ENCODE assay signal across 8 cellular contexts in genomic region chr2:231563378-231563961, GRCh38. TPM values are rescaled to one million over a fixed set of nuclear protein-coding genes. Genes with fewer than 3 reads are reported as not detected.
DNase-seq lines count a peak whose midpoint lies in the region; ATAC-seq and TF ChIP-seq lines count a peak whose summit lies in the region.

No MANE protein-coding gene starts in this region.

- WGBS in aorta, 2 donors = 10 to 15% methylated on average over 3 of the region's 3 CpGs

- H3K4me1 ChIP-seq in mucosa of descending colon (ENCODE audit: low read depth) = no peaks in the 10 kb centered on the region
- no peaks in the 10 kb centered on the region for H3K4me1 ChIP-seq in aorta (ENCODE audit: control insufficient read depth in 1 of 2, insufficient read depth in 2 of 2, low read length in 2 of 2)

- DNase-seq in activated CD8-positive, alpha-beta memory T cell treated with anti-CD3 and anti-CD28 coated beads, Interleukin-2, amount 10 ng/mL, durations not matched to agents 7 days and 5 days = peak; percentile 58
- DNase-seq in activated CD8-positive, alpha-beta memory T cell treated with anti-CD3 and anti-CD28 coated beads, Interleukin-2, amount 50 U/mL, for 4 hours = no peak
- peak; percentile 30 for DNase-seq in LoVo (ENCODE audit: low spot score)
- peak; percentile 25 for DNase-seq in T-helper 2 cell treated with Interferon-gamma antibody and Interleukin-4, amounts not matched to agents 5 μg/mL and 100 μg/mL, for 36 hours (ENCODE audit: low spot score)
- DNase-seq in epidermal melanocyte (ENCODE audit: insufficient read length, low spot score) = peak; percentile 74
- DNase-seq in mucosa of descending colon = peak in 2 of 3 donors; percentile 42 to 47
- peak; percentile 60 to 79 for DNase-seq in aorta
- no peak for DNase-seq in NCI-H1105 treated with DMSO at 0.1 percent for 48 hours (lab: John Stamatoyannopoulos, UW)

- H3K36me3 Mint-ChIP-seq in activated CD8-positive, alpha-beta memory T cell treated with anti-CD3 and anti-CD28 coated beads, Interleukin-2, amount 10 ng/mL, durations not matched to agents 7 days and 5 days = no peaks in the 10 kb centered on the region
- H3K36me3 Mint-ChIP-seq in T-helper 2 cell treated with Interferon-gamma antibody and Interleukin-4, amounts not matched to agents 5 μg/mL and 100 μg/mL, for 36 hours (ENCODE audit: low read depth) = no peaks in the 10 kb centered on the region

- no peak for TF ChIP-seq CTCF in mucosa of descending colon (IDR thresholded peaks at IDR 0.05)

- no peaks in the 10 kb centered on the region for H3K27me3 ChIP-seq in aorta (ENCODE audit: control insufficient read depth in 1 of 2, insufficient read depth in 2 of 2, low read length in 1 of 2)

- intact Hi-C loops in mucosa of descending colon (cut with DNase I, micrococcal nuclease) (no loop called here), aorta (cut with DNase I) (loop anchor here (1.0 to 2.0 kb wide), 2 partner anchors 37 to 38 kb away; no protein-coding TSS in a partner anchor)

- peaks cover 4% of the 10 kb centered on the region for H3K4me1 Mint-ChIP-seq in activated CD8-positive, alpha-beta memory T cell treated with anti-CD3 and anti-CD28 coated beads, Interleukin-2, amount 10 ng/mL, durations not matched to agents 7 days and 5 days
- H3K4me1 Mint-ChIP-seq in T-helper 2 cell treated with Interferon-gamma antibody and Interleukin-4, amounts not matched to agents 5 μg/mL and 100 μg/mL, for 36 hours (ENCODE audit: low read depth) = peaks cover 1% of the 10 kb centered on the region

- peaks cover 2% of the 10 kb centered on the region for H3K27me3 Mint-ChIP-seq in activated CD8-positive, alpha-beta memory T cell treated with anti-CD3 and anti-CD28 coated beads, Interleukin-2, amount 10 ng/mL, durations not matched to agents 7 days and 5 days
- peaks cover 2% of the 10 kb centered on the region for H3K27me3 Mint-ChIP-seq in T-helper 2 cell treated with Interferon-gamma antibody and Interleukin-4, amounts not matched to agents 5 μg/mL and 100 μg/mL, for 36 hours (ENCODE audit: low read depth)

- H3K27ac ChIP-seq in aorta (ENCODE audit: low read depth in 1 of 2, low read length in 2 of 2) = no peak overlapping the region

- no peak overlapping the region for H3K27ac Mint-ChIP-seq in activated CD8-positive, alpha-beta memory T cell treated with anti-CD3 and anti-CD28 coated beads, Interleukin-2, amount 10 ng/mL, durations not matched to agents 7 days and 5 days
- no peak overlapping the region for H3K27ac Mint-ChIP-seq in T-helper 2 cell treated with Interferon-gamma antibody and Interleukin-4, amounts not matched to agents 5 μg/mL and 100 μg/mL, for 36 hours

- H3K9me3 ChIP-seq in mucosa of descending colon (no peaks in the 10 kb centered on the region), aorta (ENCODE audit: control insufficient read depth, low read length) (no peaks in the 10 kb centered on the region)

- CTCF ChIA-PET in activated CD8-positive, alpha-beta memory T cell treated with anti-CD3 and anti-CD28 coated beads, Interleukin-2, amount 10 ng/mL, durations not matched to agents 7 days and 5 days (lab: Charles Lee) = interaction anchor here (0.6 to 10.1 kb wide), 10 partner anchors 13 to 151 kb away, joined by 3 to 95 read pairs (median 4); partner anchors contain the start of gene NMUR1

- H3K4me3 ChIP-seq in mucosa of descending colon (no peak overlapping the region), aorta (ENCODE audit: low read length in 2 of 2) (no peak overlapping the region)

- H3K36me3 ChIP-seq in mucosa of descending colon (ENCODE audit: low read depth) (no peaks in the 10 kb centered on the region), aorta (ENCODE audit: control insufficient read depth in 1 of 2, insufficient read depth in 2 of 2, low read length in 1 of 2) (no peaks in the 10 kb centered on the region)

- peak; percentile 84 for ATAC-seq in activated CD8-positive, alpha-beta memory T cell treated with anti-CD3 and anti-CD28 coated beads, Interleukin-2, amount 10 ng/mL, durations not matched to agents 7 days and 5 days
- ATAC-seq in mucosa of descending colon (peak; percentile 76), aorta (ENCODE audit: low FRiP score) (peak; percentile 46)

- H3K9me3 Mint-ChIP-seq in activated CD8-positive, alpha-beta memory T cell treated with anti-CD3 and anti-CD28 coated beads, Interleukin-2, amount 10 ng/mL, durations not matched to agents 7 days and 5 days (ENCODE audit: low read depth) = no peaks in the 10 kb centered on the region
- no peaks in the 10 kb centered on the region for H3K9me3 Mint-ChIP-seq in T-helper 2 cell treated with Interferon-gamma antibody and Interleukin-4, amounts not matched to agents 5 μg/mL and 100 μg/mL, for 36 hours

- H3K4me3 Mint-ChIP-seq in activated CD8-positive, alpha-beta memory T cell treated with anti-CD3 and anti-CD28 coated beads, Interleukin-2, amount 10 ng/mL, durations not matched to agents 7 days and 5 days = no peak overlapping the region
- no peak overlapping the region for H3K4me3 Mint-ChIP-seq in T-helper 2 cell treated with Interferon-gamma antibody and Interleukin-4, amounts not matched to agents 5 μg/mL and 100 μg/mL, for 36 hours

RNA-seq across cellular contexts. Expression of gene TEX44, which starts 29.2 kb away (rescaled TPM):
- total RNA-seq in activated CD8-positive, alpha-beta memory T cell treated with anti-CD3 and anti-CD28 coated beads, Interleukin-2, amount 10 ng/mL, durations not matched to agents 7 days and 5 days = not detected
- not detected for total RNA-seq in mucosa of descending colon
- total RNA-seq in aorta = not detected
- not detected for polyA plus RNA-seq in aorta

RNA-seq across cellular contexts. Expression of gene NMUR1, which starts 33.2 kb away (rescaled TPM):
- 1 to 10 TPM; 3.6 to 8.6 TPM for total RNA-seq in activated CD8-positive, alpha-beta memory T cell treated with anti-CD3 and anti-CD28 coated beads, Interleukin-2, amount 10 ng/mL, durations not matched to agents 7 days and 5 days
- 1 to 10 TPM in 1 of 3 donors, under 1 TPM in 2; 0.57 to 1.2 (median 0.87) TPM for total RNA-seq in mucosa of descending colon
- total RNA-seq in aorta = 1 to 10 TPM in 1 of 2 donors, under 1 TPM in 1; 0.36 to 2.1 TPM
- under 1 TPM in 1 of 2 donors, not detected in 1; 0.15 TPM for polyA plus RNA-seq in aorta

Comparison
In these comparisons a context has a peak if more than half of its experiments do, and no peak if none do; other contexts are left out.
1. DNase-seq: peak in activated CD8-positive, alpha-beta memory T cell treated with anti-CD3 and anti-CD28 coated beads, Interleukin-2, amount 10 ng/mL, durations not matched to agents 7 days and 5 days (single experiment), LoVo (single experiment), T-helper 2 cell treated with Interferon-gamma antibody and Interleukin-4, amounts not matched to agents 5 μg/mL and 100 μg/mL, for 36 hours (single experiment), epidermal melanocyte (single experiment), mucosa of descending colon (2 of 3) and aorta (2 of 2); none in activated CD8-positive, alpha-beta memory T cell treated with anti-CD3 and anti-CD28 coated beads, Interleukin-2, amount 50 U/mL, for 4 hours (single experiment) and NCI-H1105 treated with DMSO at 0.1 percent for 48 hours (single experiment).
2. intact Hi-C loops: an anchor here in aorta (1.0 to 2.0 kb wide); none called in mucosa of descending colon.
3. Peak in every context shown above with its lines, with median percentiles within 50 percentile points of each other: ATAC-seq.